ENCODE assay signal across 19 cellular contexts in genomic region chr11:128860571-128861361, GRCh38. TPM values are rescaled to one million over a fixed set of nuclear protein-coding genes. Genes with fewer than 3 reads are reported as not detected.
DNase-seq lines count a peak whose midpoint lies in the region; ATAC-seq, FAIRE-seq and TF ChIP-seq lines count a peak whose summit lies in the region.
"Had no signal": no experiment of that assay in that cellular context is flagged by ENCODE, and none has a peak within 500 bp of the region (broad histone marks: within the 10 kb centered on the region; RNA-seq: fewer than 3 reads in every experiment).

No MANE protein-coding gene starts in this region.

- intact Hi-C loops in kidney (cut with DNase I), result no loop called here
- intact Hi-C loops in CD8-positive, alpha-beta T cell (cut with DNase I, micrococcal nuclease), result loop anchor here (1.0 to 5.0 kb wide), 4 partner anchors 30 to 828 kb away; no protein-coding TSS in a partner anchor

- peaks cover 17% of the 10 kb centered on the region for H3F3A ChIP-seq in SK-N-SH (replicated peaks; ENCODE audit: insufficient read depth)

- peaks cover 4% of the 10 kb centered on the region for H3K4me1 Mint-ChIP-seq in CD8-positive, alpha-beta T cell (ENCODE audit: low read depth)
- peaks cover 7% of the 10 kb centered on the region for H3K4me1 Mint-ChIP-seq in activated CD4-positive, alpha-beta T cell treated with anti-CD3 and anti-CD28 coated beads, Interleukin-2, amount 10 ng/mL, durations not matched to agents 7 days and 5 days

- H3K9me3 ChIP-seq in SK-N-SH (no peaks in the 10 kb centered on the region), kidney (ENCODE audit: control insufficient read depth in 1 of 2, low read length in 2 of 2) (no peaks in the 10 kb centered on the region)
- H3K9me3 ChIP-seq in CD8-positive, alpha-beta T cell (ENCODE audit: low read length), result no peaks in the 10 kb centered on the region
- H3K9me3 ChIP-seq: neutrophil, SJCRH30 had no signal

- TF ChIP-seq RAD21 in SK-N-SH (IDR thresholded peaks at IDR 0.05; ENCODE audit: low read length), result no peak

- WGBS in SK-N-SH (ENCODE audit: low lambda C conversion rate), result 68% methylated on average over 11 of the region's 16 CpGs

- H3K9ac ChIP-seq in SK-N-SH, result no peak overlapping the region
- peak overlapping the region; percentile 3 to 33 for H3K9ac ChIP-seq in kidney (ENCODE audit: low read length in 2 of 2)

- no peaks in the 10 kb centered on the region for H4K20me1 ChIP-seq in SK-N-SH (ENCODE audit: insufficient read depth)

- no peak for ATAC-seq in CD8-positive, alpha-beta T cell

- no peak overlapping the region for H3K4me3 ChIP-seq in AG04449 (ENCODE audit: low read depth, low read length)
- H3K4me3 ChIP-seq in SK-N-SH (ENCODE audit: low read depth in 2 of 2, low read length in 1 of 2), result no peak overlapping the region
- peak overlapping the region in 1 of 2 donors; percentile 2 for H3K4me3 ChIP-seq in kidney (ENCODE audit: low read length in 2 of 2)
- no peak overlapping the region for H3K4me3 ChIP-seq in CD8-positive, alpha-beta T cell (ENCODE audit: low read depth, low read length)
- H3K4me3 ChIP-seq: K562, SJCRH30 had no signal

- H3K79me2 ChIP-seq in SK-N-SH (ENCODE audit: insufficient read depth), result no peaks in the 10 kb centered on the region

- H2AFZ ChIP-seq in SK-N-SH (ENCODE audit: low read depth), result no peak overlapping the region

- peaks cover 2% of the 10 kb centered on the region for H3K27me3 Mint-ChIP-seq in CD8-positive, alpha-beta T cell (ENCODE audit: low read depth)
- H3K27me3 Mint-ChIP-seq in activated CD4-positive, alpha-beta T cell treated with anti-CD3 and anti-CD28 coated beads, Interleukin-2, amount 10 ng/mL, durations not matched to agents 7 days and 5 days, result peaks cover 6% of the 10 kb centered on the region
- H3K27me3 Mint-ChIP-seq: stimulated activated naive CD8-positive, alpha-beta T cell treated with anti-CD3 and anti-CD28 coated beads, Interleukin-15, Interleukin-2, amounts not matched to agents 100 ng/mL and 50 ng/mL, for 24 hours had no signal

- H3K36me3 ChIP-seq in SK-N-SH (replicated peaks in 1 of 2; ENCODE audit: control insufficient read depth in 1 of 2, insufficient read depth in 2 of 2, low read length in 1 of 2) (no peaks in the 10 kb centered on the region), kidney (ENCODE audit: control insufficient read depth in 1 of 2, insufficient read depth in 2 of 2, low read length in 2 of 2) (no peaks in the 10 kb centered on the region)
- no peaks in the 10 kb centered on the region for H3K36me3 ChIP-seq in CD8-positive, alpha-beta T cell (ENCODE audit: insufficient read depth, low read length)
- H3K36me3 ChIP-seq: neutrophil, SJCRH30 had no signal

- no peaks in the 10 kb centered on the region for H3K9me2 ChIP-seq in SK-N-SH

- H3K27ac ChIP-seq in SK-N-SH (ENCODE audit: low read depth in 2 of 2, low read length in 1 of 2), result no peak overlapping the region
- H3K27ac ChIP-seq in kidney (ENCODE audit: low read depth in 2 of 2, low read length in 2 of 2), result peak overlapping the region; percentile 35 to 79
- H3K27ac ChIP-seq in CD8-positive, alpha-beta T cell (ENCODE audit: low read depth, low read length), result no peak overlapping the region
- H3K27ac ChIP-seq: neutrophil, SJCRH30 had no signal

- no peaks in the 10 kb centered on the region for H3K36me3 Mint-ChIP-seq in CD8-positive, alpha-beta T cell
- H3K36me3 Mint-ChIP-seq in activated CD4-positive, alpha-beta T cell treated with anti-CD3 and anti-CD28 coated beads, Interleukin-2, amount 10 ng/mL, durations not matched to agents 7 days and 5 days (ENCODE audit: low read depth), result no peaks in the 10 kb centered on the region
- H3K36me3 Mint-ChIP-seq: mesothelial cell of epicardium, type B pancreatic cell had no signal

- no peaks in the 10 kb centered on the region for H3K9me3 Mint-ChIP-seq in CD8-positive, alpha-beta T cell
- H3K9me3 Mint-ChIP-seq in activated CD4-positive, alpha-beta T cell treated with anti-CD3 and anti-CD28 coated beads, Interleukin-2, amount 10 ng/mL, durations not matched to agents 7 days and 5 days, result no peaks in the 10 kb centered on the region
- H3K9me3 Mint-ChIP-seq: mesothelial cell of epicardium; stimulated activated naive CD8-positive, alpha-beta T cell treated with anti-CD3 and anti-CD28 coated beads, Interleukin-15, Interleukin-2, amounts not matched to agents 100 ng/mL and 50 ng/mL, for 24 hours; type B pancreatic cell had no signal

- DNase-seq in AG04449 (ENCODE audit: low read depth, low spot score) (peak; percentile 46), GM04503 (ENCODE audit: low read depth) (peak; percentile 76), SK-N-SH (peak; percentile 25), kidney (no peak), NCI-H146 (lab: John Stamatoyannopoulos, UW) (no peak), NCI-H446 treated with DMSO at 0.1 percent for 48 hours (lab: John Stamatoyannopoulos, UW) (no peak)
- DNase-seq in CD8-positive, alpha-beta T cell, result no peak
- no peak for DNase-seq in activated CD4-positive, alpha-beta T cell treated with anti-CD3 and anti-CD28 coated beads, Interleukin-2, amount 10 ng/mL, durations not matched to agents 7 days and 5 days
- DNase-seq: cerebellar nuclear complex, COR-L47, NCI-H1105, SJCRH30 had no signal

- H3K27me3 ChIP-seq in SK-N-SH (ENCODE audit: insufficient read depth), result no peaks in the 10 kb centered on the region
- no peaks in the 10 kb centered on the region for H3K27me3 ChIP-seq in CD8-positive, alpha-beta T cell (ENCODE audit: insufficient read depth, low read length)
- H3K27me3 ChIP-seq: SJCRH30 had no signal

- H3K4me2 ChIP-seq in SK-N-SH, result 0 out of 2 replicates have a peak overlapping the region, but pooled peaks have one; percentile 4

- no peak for FAIRE-seq in kidney (lab: Jason Lieb, UNC)
- FAIRE-seq: K562 had no signal

- no peak for TF ChIP-seq EP300 in SK-N-SH (IDR thresholded peaks at IDR 0.05; ENCODE audit: borderline replicate concordance in 1 of 2, low read depth in 1 of 2, low read length in 1 of 2)

- H3K4me3 Mint-ChIP-seq in CD8-positive, alpha-beta T cell, result no peak overlapping the region
- no peak overlapping the region for H3K4me3 Mint-ChIP-seq in activated CD4-positive, alpha-beta T cell treated with anti-CD3 and anti-CD28 coated beads, Interleukin-2, amount 10 ng/mL, durations not matched to agents 7 days and 5 days
- H3K4me3 Mint-ChIP-seq: mesothelial cell of epicardium; stimulated activated naive CD8-positive, alpha-beta T cell treated with anti-CD3 and anti-CD28 coated beads, Interleukin-15, Interleukin-2, amounts not matched to agents 100 ng/mL and 50 ng/mL, for 24 hours; type B pancreatic cell had no signal

- H3K4me1 ChIP-seq in SK-N-SH (ENCODE audit: control insufficient read depth in 1 of 2, insufficient read depth in 2 of 2, low read depth in 1 of 2, low read length in 1 of 2) (peaks cover 0 to 15% of the 10 kb centered on the region in 2 experiments; a peak in 3 of 4 replicates), kidney (ENCODE audit: control insufficient read depth in 1 of 2, insufficient read depth in 1 of 2, low read depth in 1 of 2, low read length in 2 of 2) (peaks cover 8 to 10% of the 10 kb centered on the region in 2 donors)
- no peaks in the 10 kb centered on the region for H3K4me1 ChIP-seq in CD8-positive, alpha-beta T cell (ENCODE audit: insufficient read depth, low read length)
- H3K4me1 ChIP-seq: SJCRH30 had no signal

- H3K27ac Mint-ChIP-seq in CD8-positive, alpha-beta T cell, result no peak overlapping the region
- H3K27ac Mint-ChIP-seq in activated CD4-positive, alpha-beta T cell treated with anti-CD3 and anti-CD28 coated beads, Interleukin-2, amount 10 ng/mL, durations not matched to agents 7 days and 5 days, result no peak overlapping the region
- H3K27ac Mint-ChIP-seq: mesothelial cell of epicardium; stimulated activated naive CD8-positive, alpha-beta T cell treated with anti-CD3 and anti-CD28 coated beads, Interleukin-15, Interleukin-2, amounts not matched to agents 100 ng/mL and 50 ng/mL, for 24 hours; type B pancreatic cell had no signal

- TF ChIP-seq CTCF in AG04449 (IDR thresholded peaks at IDR 0.05; ENCODE audit: insufficient read depth, low read length, missing control alignments), result no peak
- TF ChIP-seq CTCF in SK-N-SH (IDR thresholded peaks at IDR 0.05), result no peak
- no peak for TF ChIP-seq CTCF in kidney (IDR thresholded peaks at IDR 0.05; ENCODE audit: borderline replicate concordance, extremely low read depth, insufficient read depth)
- no peak for TF ChIP-seq CTCF in CD8-positive, alpha-beta T cell (IDR thresholded peaks at IDR 0.05)

- POLR2A ChIA-PET in AG04449 (lab: Yijun Ruan, JAX), result no interaction called here
- POLR2A ChIA-PET in SK-N-SH (lab: Yijun Ruan, JAX), result no interaction called here
- POLR2A ChIA-PET in CD8-positive, alpha-beta T cell (lab: Charles Lee), result no interaction called here
- POLR2A ChIA-PET in activated CD4-positive, alpha-beta T cell treated with anti-CD3 and anti-CD28 coated beads, Interleukin-2, amount 10 ng/mL, durations not matched to agents 7 days and 5 days (lab: Charles Lee), result no interaction called here

- CTCF ChIA-PET in AG04449 (lab: Yijun Ruan, JAX) (interaction anchor here (0.8 to 5.7 kb wide), 7 partner anchors 10 to 703 kb away, joined by 3 to 47 read pairs (median 6); no protein-coding TSS in a partner anchor), SK-N-SH (lab: Yijun Ruan, JAX) (interaction anchor here (0.6 to 1.6 kb wide), 8 partner anchors 11 to 863 kb away, joined by 3 to 5 read pairs (median 3); no protein-coding TSS in a partner anchor)
- CTCF ChIA-PET in CD8-positive, alpha-beta T cell (lab: Charles Lee), result interaction anchor here (0.8 to 5.7 kb wide), 13 partner anchors 12 to 1017 kb away, joined by 3 to 82 read pairs (median 5); no protein-coding TSS in a partner anchor
- CTCF ChIA-PET in activated CD4-positive, alpha-beta T cell treated with anti-CD3 and anti-CD28 coated beads, Interleukin-2, amount 10 ng/mL, durations not matched to agents 7 days and 5 days (lab: Charles Lee), result interaction anchor here (0.6 to 1.4 kb wide), 3 partner anchors 12 to 831 kb away, joined by 3 to 5 read pairs (median 3); no protein-coding TSS in a partner anchor

TF ChIP-seq in SK-N-SH, 30 proteins besides CTCF, POLR2A, EP300 and RAD21 (continues in another document):
- peak; percentile 57 for TF ChIP-seq TCF12 (IDR thresholded peaks at IDR 0.05)

RNA-seq across cellular contexts. Expression of gene KCNJ1, which starts 6.3 kb away (rescaled TPM):
- polyA plus RNA-seq in SK-N-SH (2012; rRNA removed) (0.03 TPM in 1 of 2 replicates, not detected in the other), kidney (ENCODE audit: insufficient read depth, low read depth, low replicate concordance) (355 TPM)
- under 0.01 and 0.01 TPM in 2 replicates for polyA plus RNA-seq in SK-N-SH (2012; cell fraction: cytosol; rRNA removed)
- polyA plus RNA-seq in SK-N-SH (2012; cell fraction: nucleus; rRNA removed), result 0.21 TPM in 1 of 2 replicates, not detected in the other
- 175 TPM for total RNA-seq in kidney
- total RNA-seq in CD8-positive, alpha-beta T cell, result not detected
- total RNA-seq in activated CD4-positive, alpha-beta T cell treated with anti-CD3 and anti-CD28 coated beads, Interleukin-2, amount 10 ng/mL, durations not matched to agents 7 days and 5 days, result not detected
- total RNA-seq: A673, K562, kidney epithelial cell, mesothelial cell of epicardium, SJCRH30 had no signal
- polyA plus RNA-seq: K562 had no signal

RNA-seq across cellular contexts. Expression of gene KCNJ5, which starts 30.4 kb away (rescaled TPM):
- 0.03 TPM in 1 of 2 replicates, not detected in the other for polyA plus RNA-seq in SK-N-SH (2012; rRNA removed)
- polyA plus RNA-seq in SK-N-SH (2012; cell fraction: cytosol; rRNA removed), result not detected in 2 replicates
- 0.01 TPM in 1 of 2 replicates, not detected in the other for polyA plus RNA-seq in SK-N-SH (2012; cell fraction: nucleus; rRNA removed)
- 6.5 TPM for total RNA-seq in kidney
- polyA plus RNA-seq in kidney (ENCODE audit: insufficient read depth, low read depth, low replicate concordance), result 5.7 TPM
- not detected for total RNA-seq in CD8-positive, alpha-beta T cell
- total RNA-seq in activated CD4-positive, alpha-beta T cell treated with anti-CD3 and anti-CD28 coated beads, Interleukin-2, amount 10 ng/mL, durations not matched to agents 7 days and 5 days, result not detected
- total RNA-seq: A673 had no signal
- polyA plus RNA-seq: K562 had no signal

Comparison
In these comparisons a context has a peak if more than half of its experiments do, and no peak if none do; other contexts are left out.
1. DNase-seq: peak in AG04449 (single experiment), GM04503 (single experiment) and SK-N-SH (single experiment); none in kidney (single experiment), CD8-positive, alpha-beta T cell (0 of 7), NCI-H146 (single experiment), NCI-H446 treated with DMSO at 0.1 percent for 48 hours (single experiment) and activated CD4-positive, alpha-beta T cell treated with anti-CD3 and anti-CD28 coated beads, Interleukin-2, amount 10 ng/mL, durations not matched to agents 7 days and 5 days (single experiment).
2. H3K27ac ChIP-seq: peak in kidney (2 of 2); none in SK-N-SH (0 of 2) and CD8-positive, alpha-beta T cell (single experiment).
3. RNA of gene KCNJ1, which starts 6.3 kb away (total RNA-seq): 175 TPM in kidney (single experiment); not detected in CD8-positive, alpha-beta T cell and not detected in activated CD4-positive, alpha-beta T cell treated with anti-CD3 and anti-CD28 coated beads, Interleukin-2, amount 10 ng/mL, durations not matched to agents 7 days and 5 days; every median in the first group is over 100 times any median in the second.